ENCODE assay signal across 11 cellular contexts in the genomic region with DNA sequence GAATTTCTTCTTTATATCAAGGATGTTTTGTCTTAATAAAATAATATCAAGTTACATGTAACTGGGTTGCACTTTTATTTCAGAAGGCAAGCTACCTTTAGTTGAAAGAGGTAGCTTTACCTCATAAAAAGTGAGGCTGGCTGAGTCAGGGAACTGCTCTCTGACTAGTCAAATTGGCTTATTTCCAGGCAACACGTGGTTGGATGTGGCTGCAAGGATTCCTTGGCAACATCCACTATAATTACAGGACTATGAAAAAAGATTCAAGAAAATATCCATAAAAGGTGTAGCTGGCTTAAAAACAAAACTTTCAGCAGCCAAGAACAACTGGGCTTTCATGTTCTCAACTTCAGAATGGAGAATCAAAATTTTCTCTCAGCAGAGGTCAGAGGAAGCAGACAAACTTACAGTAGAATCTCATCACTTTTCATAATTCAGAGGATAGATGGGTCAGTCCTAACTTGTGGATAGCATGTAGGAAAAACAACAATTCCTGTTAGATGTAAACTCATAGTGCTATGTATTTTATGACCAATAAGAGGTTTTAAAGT.
DNase-seq lines count a peak whose midpoint lies in the region; ATAC-seq, FAIRE-seq and TF ChIP-seq lines count a peak whose summit lies in the region.
"Had no signal": no experiment of that assay in that cellular context is flagged by ENCODE, and none has a peak within 500 bp of the region (broad histone marks: within the 10 kb centered on the region; RNA-seq: fewer than 3 reads in every experiment).

No MANE protein-coding gene starts in this region.

- H3K4me2 ChIP-seq in A549, result peak overlapping the region; percentile 30; the same call in 2 of the 3 replicates

- CTCF ChIA-PET in A549 (lab: Yijun Ruan, JAX) (interaction anchor here (0.6 kb wide), 2 partner anchors 673 to 704 kb away, joined by 3 to 4 read pairs; no protein-coding TSS in a partner anchor), HEK293 (lab: Yijun Ruan, JAX) (interaction anchor here (0.7 kb wide), 1 partner anchor 852 kb away, joined by 3 read pairs; no protein-coding TSS in a partner anchor)
- CTCF ChIA-PET in activated CD4-positive, alpha-beta memory T cell treated with anti-CD3 and anti-CD28 coated beads for 36 hours (lab: Charles Lee), result interaction anchor here (2.2 kb wide), 1 partner anchor 19 kb away, joined by 6 read pairs; no protein-coding TSS in a partner anchor

- DNase-seq in A549 (ENCODE audit: low read depth in 1 of 2, low spot score in 1 of 2) (peak in 1 of 2 experiments; percentile 31), left ventricle myocardium superior (no peak)
- no peak for DNase-seq in stimulated activated naive CD4-positive, alpha-beta T cell (lab: John Stamatoyannopoulos, UW)
- DNase-seq in activated naive CD4-positive, alpha-beta T cell treated with anti-CD3 and anti-CD28 coated beads, Interleukin-2, amount 50 U/mL, for 16 hours, result no peak
- no peak for DNase-seq in stimulated activated CD4-positive, alpha-beta T cell treated with anti-CD3 and anti-CD28 coated beads, Interleukin-4, amount 100 ng/mL, for 24 hours
- DNase-seq in activated CD4-positive, alpha-beta memory T cell treated with anti-CD3 and anti-CD28 coated beads for 36 hours, result no peak
- DNase-seq: activated T-cell treated with anti-CD3 and anti-CD28 coated beads, Interleukin-2, amount 50 U/mL, for 48 hours; SHP77 had no signal

- no peak overlapping the region for H3K4me3 Mint-ChIP-seq in activated CD4-positive, alpha-beta memory T cell treated with anti-CD3 and anti-CD28 coated beads for 36 hours

- H3K9me3 ChIP-seq in A549, result no peaks in the 10 kb centered on the region
- no peaks in the 10 kb centered on the region for H3K9me3 ChIP-seq in HEK293 (ENCODE audit: control insufficient read depth, insufficient read depth, low read depth, low read length)

- TF ChIP-seq RAD21 in A549 (conservative IDR thresholded peaks at IDR 0.05 in 1 of 2, IDR thresholded peaks at IDR 0.05 in 1 of 2), result no peak

- POLR2A ChIA-PET in A549 (lab: Yijun Ruan, JAX), result no interaction called here
- POLR2A ChIA-PET in HEK293 (lab: Yijun Ruan, JAX), result no interaction called here
- POLR2A ChIA-PET in activated CD4-positive, alpha-beta memory T cell treated with anti-CD3 and anti-CD28 coated beads for 36 hours (lab: Charles Lee), result no interaction called here

- H3K4me1 ChIP-seq in A549 (0 out of 3 replicates have a peak, but pooled peaks cover 3% of the 10 kb centered on the region), HEK293 (ENCODE audit: control insufficient read depth, insufficient read depth, low read length) (0 out of 2 replicates have a peak, but pooled peaks cover 3% of the 10 kb centered on the region)

- no peak for TF ChIP-seq EP300 in A549 (IDR thresholded peaks at IDR 0.05)

- 0% methylated on average over 1 of the region's 1 CpG for WGBS in A549 (ENCODE audit: missing lambda C conversion rate)

- H3K4me1 Mint-ChIP-seq in activated CD4-positive, alpha-beta memory T cell treated with anti-CD3 and anti-CD28 coated beads for 36 hours (ENCODE audit: low read depth), result no peaks in the 10 kb centered on the region

- 0 out of 6 replicates have a peak, but pooled peaks of 1 of the 2 experiments have one; percentile 31 for ATAC-seq in A549
- peak; percentile 66 for ATAC-seq in left ventricle myocardium superior

- H3K36me3 ChIP-seq in HEK293 (ENCODE audit: control insufficient read depth in 2 of 2, insufficient read depth in 1 of 2, low read length in 2 of 2), result no peaks in the 10 kb centered on the region

- intact Hi-C loops in left ventricle myocardium superior (cut with micrococcal nuclease), result no loop called here
- intact Hi-C loops in activated CD4-positive, alpha-beta memory T cell treated with anti-CD3 and anti-CD28 coated beads for 36 hours (cut with micrococcal nuclease), result no loop called here

- H3K4me3 ChIP-seq in A549 (no peak overlapping the region), HEK293 (ENCODE audit: low read depth, low read length) (no peak overlapping the region)

- H3K27ac Mint-ChIP-seq in activated CD4-positive, alpha-beta memory T cell treated with anti-CD3 and anti-CD28 coated beads for 36 hours, result no peak overlapping the region

- no peaks in the 10 kb centered on the region for H3K9me3 Mint-ChIP-seq in activated CD4-positive, alpha-beta memory T cell treated with anti-CD3 and anti-CD28 coated beads for 36 hours

- H3K27ac ChIP-seq in A549, result peak overlapping the region; percentile 26 to 42; a peak in 2 of 6 replicates
- H3K27ac ChIP-seq in HEK293 (ENCODE audit: extremely low read depth, low read depth, low read length), result no peak overlapping the region
- 0 out of 2 replicates have a peak overlapping the region, but pooled peaks have one; percentile 13 for H3K27ac ChIP-seq in VCaP
- H3K27ac ChIP-seq: HL-60 had no signal

- H3K36me3 Mint-ChIP-seq in activated CD4-positive, alpha-beta memory T cell treated with anti-CD3 and anti-CD28 coated beads for 36 hours, result no peaks in the 10 kb centered on the region

- TF ChIP-seq CTCF in A549 (IDR thresholded peaks at IDR 0.05) (no peak), HEK293 (tag by site-specific recombination; IDR thresholded peaks at IDR 0.05) (no peak), VCaP (conservative IDR thresholded peaks at IDR 0.05) (no peak)

- TF ChIP-seq POLR2A in A549 (IDR thresholded peaks at IDR 0.05; ENCODE audit: low read length), result no peak

- H3K27me3 Mint-ChIP-seq in activated CD4-positive, alpha-beta memory T cell treated with anti-CD3 and anti-CD28 coated beads for 36 hours, result no peaks in the 10 kb centered on the region

- no peak for FAIRE-seq in A549 (lab: Jason Lieb, UNC)

TF ChIP-seq in A549, 52 proteins besides CTCF, POLR2A, EP300 and RAD21:
- no peak for TF ChIP-seq NR3C1 (IDR thresholded peaks at IDR 0.05)
- TF ChIP-seq RARB (CRISPR knock-in tag; IDR thresholded peaks at IDR 0.05), result no peak
- TF ChIP-seq TFCP2L1 (CRISPR knock-in tag; IDR thresholded peaks at IDR 0.05), result no peak
- no peak for TF ChIP-seq CHD4 (IDR thresholded peaks at IDR 0.05; ENCODE audit: borderline replicate concordance)
- TF ChIP-seq FOSL2 (IDR thresholded peaks at IDR 0.05), result no peak
- no peak for TF ChIP-seq FOSL2 (CRISPR knock-in tag; IDR thresholded peaks at IDR 0.05)
- TF ChIP-seq, protein P1, sequence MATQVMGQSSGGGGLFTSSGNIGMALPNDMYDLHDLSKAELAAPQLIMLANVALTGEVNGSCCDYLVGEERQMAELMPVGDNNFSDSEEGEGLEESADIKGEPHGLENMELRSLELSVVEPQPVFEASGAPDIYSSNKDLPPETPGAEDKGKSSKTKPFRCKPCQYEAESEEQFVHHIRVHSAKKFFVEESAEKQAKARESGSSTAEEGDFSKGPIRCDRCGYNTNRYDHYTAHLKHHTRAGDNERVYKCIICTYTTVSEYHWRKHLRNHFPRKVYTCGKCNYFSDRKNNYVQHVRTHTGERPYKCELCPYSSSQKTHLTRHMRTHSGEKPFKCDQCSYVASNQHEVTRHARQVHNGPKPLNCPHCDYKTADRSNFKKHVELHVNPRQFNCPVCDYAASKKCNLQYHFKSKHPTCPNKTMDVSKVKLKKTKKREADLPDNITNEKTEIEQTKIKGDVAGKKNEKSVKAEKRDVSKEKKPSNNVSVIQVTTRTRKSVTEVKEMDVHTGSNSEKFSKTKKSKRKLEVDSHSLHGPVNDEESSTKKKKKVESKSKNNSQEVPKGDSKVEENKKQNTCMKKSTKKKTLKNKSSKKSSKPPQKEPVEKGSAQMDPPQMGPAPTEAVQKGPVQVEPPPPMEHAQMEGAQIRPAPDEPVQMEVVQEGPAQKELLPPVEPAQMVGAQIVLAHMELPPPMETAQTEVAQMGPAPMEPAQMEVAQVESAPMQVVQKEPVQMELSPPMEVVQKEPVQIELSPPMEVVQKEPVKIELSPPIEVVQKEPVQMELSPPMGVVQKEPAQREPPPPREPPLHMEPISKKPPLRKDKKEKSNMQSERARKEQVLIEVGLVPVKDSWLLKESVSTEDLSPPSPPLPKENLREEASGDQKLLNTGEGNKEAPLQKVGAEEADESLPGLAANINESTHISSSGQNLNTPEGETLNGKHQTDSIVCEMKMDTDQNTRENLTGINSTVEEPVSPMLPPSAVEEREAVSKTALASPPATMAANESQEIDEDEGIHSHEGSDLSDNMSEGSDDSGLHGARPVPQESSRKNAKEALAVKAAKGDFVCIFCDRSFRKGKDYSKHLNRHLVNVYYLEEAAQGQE (IDR thresholded peaks at IDR 0.05), result no peak

TF ChIP-seq in HEK293, 187 proteins besides CTCF, POLR2A, EP300 and RAD21 (continues in another document):
- peak; percentile 64; the same call in 1 of the 2 replicates for TF ChIP-seq ZNF660 (tag by site-specific recombination; IDR thresholded peaks at IDR 0.05)
- no peak for TF ChIP-seq ZNF449 (tag by site-specific recombination; IDR thresholded peaks at IDR 0.05)
- no peak for TF ChIP-seq SP3 (tag by site-specific recombination; IDR thresholded peaks at IDR 0.05)
- 0 out of 2 replicates have a peak, but pooled peaks have one; percentile 24 for TF ChIP-seq OSR2 (tag by site-specific recombination; IDR thresholded peaks at IDR 0.05)
- TF ChIP-seq GLIS1 (tag by site-specific recombination; IDR thresholded peaks at IDR 0.05), result no peak
- no peak for TF ChIP-seq ZNF548 (tag by site-specific recombination; IDR thresholded peaks at IDR 0.05)
- TF ChIP-seq ZNF157 (tag by site-specific recombination; IDR thresholded peaks at IDR 0.05), result no peak
- no peak for TF ChIP-seq ZNF664 (tag by site-specific recombination; IDR thresholded peaks at IDR 0.05)
- TF ChIP-seq ZBTB26 (tag by site-specific recombination; optimal IDR thresholded peaks at IDR 0.05), result no peak
- TF ChIP-seq ZNF16 (tag by site-specific recombination; IDR thresholded peaks at IDR 0.05; ENCODE audit: low read depth), result no peak
